In genomic region chr12:123034865-123035264, GRCh38 we compare ENCODE assay signal across 11 cellular contexts. TPM values are rescaled to one million over a fixed set of nuclear protein-coding genes. Genes with fewer than 3 reads are reported as not detected.
DNase-seq lines count a peak whose midpoint lies in the region; ATAC-seq, FAIRE-seq and TF ChIP-seq lines count a peak whose summit lies in the region.
"Had no signal": no experiment of that assay in that cellular context is flagged by ENCODE, and none has a peak within 500 bp of the region (broad histone marks: within the 10 kb centered on the region; RNA-seq: fewer than 3 reads in every experiment).

No MANE protein-coding gene starts in this region.

- POLR2A ChIA-PET in A549 (lab: Yijun Ruan, JAX), result no interaction called here

- peak overlapping the region; percentile 11 for H3K4me2 ChIP-seq in A549

- H3K4me3 ChIP-seq in A549, result no peak overlapping the region
- H3K4me3 ChIP-seq: SK-N-MC had no signal

- H3K9me3 ChIP-seq in A549, result no peaks in the 10 kb centered on the region

- peak; percentile 79 for ATAC-seq in A549
- no peak for ATAC-seq in HG02798 (IDR thresholded peaks at IDR 0.05; ENCODE audit: poor library complexity, unreplicated experiment)

- TF ChIP-seq POLR2A in A549 (IDR thresholded peaks at IDR 0.05; ENCODE audit: low read length), result no peak

- 6% methylated on average over 4 of the region's 4 CpGs for WGBS in A549 (ENCODE audit: missing lambda C conversion rate)

- TF ChIP-seq EP300 in A549 (IDR thresholded peaks at IDR 0.05), result no peak

- peak; percentile 70 for FAIRE-seq in A549 (lab: Jason Lieb, UNC)

- no peak for TF ChIP-seq RAD21 in A549 (conservative IDR thresholded peaks at IDR 0.05 in 1 of 2, IDR thresholded peaks at IDR 0.05 in 1 of 2)

- CTCF ChIA-PET in A549 (lab: Yijun Ruan, JAX), result interaction anchor here (1.4 to 6.4 kb wide), 3 partner anchors 10 to 116 kb away, joined by 3 to 47 read pairs (median 6); partner anchors contain the start of gene PITPNM2

- in situ Hi-C loops in Caki2 (cut with HindIII; ENCODE audit: low pct_unique_long_range_greater_than_20kb, low sequenced_read_pairs), result loop anchor here (25.0 kb wide), 1 partner anchor 202 kb away; the partner anchor contains the start of genes MPHOSPH9 and MTRFR

- peak overlapping the region; percentile 37 to 59; a peak in 2 of 6 replicates for H3K27ac ChIP-seq in A549
- H3K27ac ChIP-seq: SK-N-MC had no signal

- H3K4me1 ChIP-seq in A549, result peaks cover 14% of the 10 kb centered on the region; the same call in 2 of the 3 replicates

- DNase-seq in A549 (ENCODE audit: low read depth in 1 of 2, low spot score in 1 of 2), result peak; percentile 48 to 63
- DNase-seq in Caki2 (ENCODE audit: low read depth), result peak; percentile 56
- DNase-seq in T1000 (lab: John Stamatoyannopoulos, UW), result peak; percentile 98
- DNase-seq in glomerular visceral epithelial cell (ENCODE audit: extremely low spot score), result peak; percentile 48
- DNase-seq in UCSD-AML1 (lab: John Stamatoyannopoulos, UW; ENCODE audit: unreplicated experiment), result no peak
- DNase-seq in amygdala (lab: John Stamatoyannopoulos, UW), result no peak
- DNase-seq in NCI-H526 (lab: John Stamatoyannopoulos, UW), result no peak
- DNase-seq: GF-D8, NCI-H1930 had no signal

- no peak for TF ChIP-seq CTCF in A549 (IDR thresholded peaks at IDR 0.05)

TF ChIP-seq in A549, 52 proteins besides CTCF, POLR2A, EP300 and RAD21:
- TF ChIP-seq POLR2AphosphoS2 (conservative IDR thresholded peaks at IDR 0.05; ENCODE audit: low read length) (no peak), PHF8 (IDR thresholded peaks at IDR 0.05; ENCODE audit: borderline replicate concordance, low read depth) (no peak), MAX (IDR thresholded peaks at IDR 0.05) (no peak), NPAS2 (CRISPR knock-in tag; IDR thresholded peaks at IDR 0.05; ENCODE audit: borderline replicate concordance) (no peak), HES2 (IDR thresholded peaks at IDR 0.05) (no peak), BHLHE40 (IDR thresholded peaks at IDR 0.05; ENCODE audit: low read depth, low read length) (no peak), JUN (IDR thresholded peaks at IDR 0.05) (no peak), FOSL2 (IDR thresholded peaks at IDR 0.05) (no peak), FOSL2 (CRISPR knock-in tag; IDR thresholded peaks at IDR 0.05) (peak; percentile 13; the same call in 1 of the 2 replicates), CEBPB (IDR thresholded peaks at IDR 0.05) (no peak)

RNA-seq across cellular contexts. Expression of gene ARL6IP4, which starts 54.4 kb away (rescaled TPM):
- polyA plus RNA-seq in A549 (2011; rRNA removed) (152 and 209 TPM in 2 replicates), A549 (2017; fragmentation: RNase III; extraction: RNeasy Plus Mini Kit Qiagen cat#74134 plus additional on column Dnase treatment) (196 to 211 TPM (median 208 TPM) in 3 replicates)
- 289 and 369 TPM in 2 replicates for polyA plus RNA-seq in A549 (2012; cell fraction: cytosol; rRNA removed)
- polyA plus RNA-seq in A549 (2012; cell fraction: nucleus; rRNA removed), result 208 and 222 TPM in 2 replicates
- polyA minus RNA-seq in A549 (2011; rRNA and poly(A)+ RNA removed), result 39.6 and 41.8 TPM in 2 replicates
- total RNA-seq in Caki2 (2014; rRNA removed; shearing (Covaris generic); ENCODE audit: low replicate concordance), result 443 and 486 TPM in 2 replicates

RNA-seq across cellular contexts. Expression of gene OGFOD2, which starts 59.8 kb away (rescaled TPM):
- polyA plus RNA-seq in A549 (2011; rRNA removed) (11.0 and 11.8 TPM in 2 replicates), A549 (2017; fragmentation: RNase III; extraction: RNeasy Plus Mini Kit Qiagen cat#74134 plus additional on column Dnase treatment) (15.7 to 18.2 TPM (median 17.5 TPM) in 3 replicates)
- 26.7 and 34.0 TPM in 2 replicates for polyA plus RNA-seq in A549 (2012; cell fraction: cytosol; rRNA removed)
- 88.1 and 96.6 TPM in 2 replicates for polyA plus RNA-seq in A549 (2012; cell fraction: nucleus; rRNA removed)
- polyA minus RNA-seq in A549 (2011; rRNA and poly(A)+ RNA removed), result 17.6 and 21.3 TPM in 2 replicates
- total RNA-seq in Caki2 (2014; rRNA removed; shearing (Covaris generic); ENCODE audit: low replicate concordance), result 79.9 and 88.8 TPM in 2 replicates

Comparison
In these comparisons a context has a peak if more than half of its experiments do, and no peak if none do; other contexts are left out.
1. DNase-seq: peak in A549 (2 of 2), Caki2 (single experiment), T1000 (single experiment) and glomerular visceral epithelial cell (single experiment); none in UCSD-AML1 (single experiment), amygdala (0 of 56) and NCI-H526 (0 of 2).